In genomic region chr2:11375025-11375688, GRCh38 we compare ENCODE assay signal across 11 cellular contexts. TPM values are rescaled to one million over a fixed set of nuclear protein-coding genes. Genes with fewer than 3 reads are reported as not detected.
DNase-seq lines count a peak whose midpoint lies in the region; ATAC-seq and TF ChIP-seq lines count a peak whose summit lies in the region.
"Had no signal": no experiment of that assay in that cellular context is flagged by ENCODE, and none has a peak within 500 bp of the region (broad histone marks: within the 10 kb centered on the region; RNA-seq: fewer than 3 reads in every experiment).

No MANE protein-coding gene starts in this region.

- DNase-seq in NCI-H1694 treated with DMSO at 0.1 percent for 48 hours (lab: John Stamatoyannopoulos, UW) (peak; percentile 90), dorsolateral prefrontal cortex (no peak), testis (no peak), SKM-1 treated with dmso at 0.1 percent for 144 hours (lab: John Stamatoyannopoulos, UW; ENCODE audit: unreplicated experiment) (no peak), NCI-H1436 treated with DMSO at 0.1 percent for 48 hours (lab: John Stamatoyannopoulos, UW) (no peak)
- DNase-seq in stimulated activated CD4-positive, alpha-beta T cell treated with anti-CD3 and anti-CD28 coated beads, Interleukin-2, amount 100 ng/mL, for 48 hours = no peak
- DNase-seq: activated T-cell treated with anti-CD3 and anti-CD28 coated beads, Interleukin-2, amount 50 U/mL, for 48 hours; DND-41; MM.1S had no signal

- peaks cover 13% of the 10 kb centered on the region for H3K4me1 ChIP-seq in mesodermal cell (ENCODE audit: control insufficient read depth, insufficient read depth, low read length, poor library complexity, severe bottlenecking)
- H3K4me1 ChIP-seq in testis = peaks cover 12% of the 10 kb centered on the region

- no peaks in the 10 kb centered on the region for H3K9me3 ChIP-seq in mesodermal cell (ENCODE audit: control insufficient read depth, low read length)
- H3K9me3 ChIP-seq in testis = no peaks in the 10 kb centered on the region

- intact Hi-C loops in dorsolateral prefrontal cortex (cut with DNase I) (no loop called here), testis (cut with DNase I; ENCODE audit: low total_unique reads) (no loop called here)

- H3K27ac ChIP-seq in dorsolateral prefrontal cortex (peak overlapping the region in 49 of 59 donors; percentile 10 to 90 (median 70)), mesodermal cell (ENCODE audit: low read depth, low read length, severe bottlenecking) (peak overlapping the region; percentile 94), testis (peak overlapping the region; percentile 33 to 48)

- ATAC-seq in GM21381 (IDR thresholded peaks at IDR 0.05; ENCODE audit: unreplicated experiment) = no peak

- H3K4me3 ChIP-seq in dorsolateral prefrontal cortex (peak overlapping the region in 12 of 59 donors; percentile 27 to 61 (median 48)), mesodermal cell (ENCODE audit: extremely low read depth, insufficient read depth, low read length, poor library complexity, severe bottlenecking) (no peak overlapping the region), testis (no peak overlapping the region)

- 94 to 98% methylated on average over 12 to 13 of the region's 15 CpGs for WGBS in mesodermal cell (ENCODE audit: insufficient coverage in 2 of 2), 2 experiments
- 80 to 81% methylated on average over 15 of the region's 15 CpGs for WGBS in testis, 2 donors

- TF ChIP-seq CTCF in dorsolateral prefrontal cortex (IDR thresholded peaks at IDR 0.05 in 54 of 56, conservative IDR thresholded peaks at IDR 0.05 in 2 of 56; ENCODE audit: low read depth in 1 of 56, partially characterized antibody in 56 of 56) (no peak), testis (IDR thresholded peaks at IDR 0.05) (no peak)

- H3K27me3 ChIP-seq in dorsolateral prefrontal cortex (no peaks in the 10 kb centered on the region), testis (no peaks in the 10 kb centered on the region)

- H3K36me3 ChIP-seq in mesodermal cell (ENCODE audit: control insufficient read depth, insufficient read depth, low read length) (no peaks in the 10 kb centered on the region), testis (ENCODE audit: low read depth, missing control alignments) (no peaks in the 10 kb centered on the region)

- TF ChIP-seq POLR2A in testis (IDR thresholded peaks at IDR 0.05) = no peak

RNA-seq across cellular contexts. Expression of gene ROCK2, which starts 30.7 kb away (rescaled TPM):
- total RNA-seq in dorsolateral prefrontal cortex (100 to 1,000 TPM in 11 of 120 experiments, 10 to 100 TPM in 109; 42.2 to 120 (median 82.5) TPM), testis (10 to 100 TPM; 31.3 to 33.7 TPM)
- polyA plus RNA-seq in mesodermal cell (2013, experiment 1 of 2) = 25.8 TPM
- 33.7 TPM for polyA plus RNA-seq in mesodermal cell (2013, experiment 2 of 2)
- 4.6 TPM for polyA plus RNA-seq in testis (ENCODE audit: insufficient read depth, low read depth, low replicate concordance)

Comparison
In these comparisons a context has a peak if more than half of its experiments do, and no peak if none do; other contexts are left out.
1. H3K27ac ChIP-seq: peak in every context shown above with its lines; median percentile 94 in mesodermal cell; 70 in dorsolateral prefrontal cortex; 40 in testis.